Comparison of ENCODE assay signal across 24 cellular contexts in the genomic region with DNA sequence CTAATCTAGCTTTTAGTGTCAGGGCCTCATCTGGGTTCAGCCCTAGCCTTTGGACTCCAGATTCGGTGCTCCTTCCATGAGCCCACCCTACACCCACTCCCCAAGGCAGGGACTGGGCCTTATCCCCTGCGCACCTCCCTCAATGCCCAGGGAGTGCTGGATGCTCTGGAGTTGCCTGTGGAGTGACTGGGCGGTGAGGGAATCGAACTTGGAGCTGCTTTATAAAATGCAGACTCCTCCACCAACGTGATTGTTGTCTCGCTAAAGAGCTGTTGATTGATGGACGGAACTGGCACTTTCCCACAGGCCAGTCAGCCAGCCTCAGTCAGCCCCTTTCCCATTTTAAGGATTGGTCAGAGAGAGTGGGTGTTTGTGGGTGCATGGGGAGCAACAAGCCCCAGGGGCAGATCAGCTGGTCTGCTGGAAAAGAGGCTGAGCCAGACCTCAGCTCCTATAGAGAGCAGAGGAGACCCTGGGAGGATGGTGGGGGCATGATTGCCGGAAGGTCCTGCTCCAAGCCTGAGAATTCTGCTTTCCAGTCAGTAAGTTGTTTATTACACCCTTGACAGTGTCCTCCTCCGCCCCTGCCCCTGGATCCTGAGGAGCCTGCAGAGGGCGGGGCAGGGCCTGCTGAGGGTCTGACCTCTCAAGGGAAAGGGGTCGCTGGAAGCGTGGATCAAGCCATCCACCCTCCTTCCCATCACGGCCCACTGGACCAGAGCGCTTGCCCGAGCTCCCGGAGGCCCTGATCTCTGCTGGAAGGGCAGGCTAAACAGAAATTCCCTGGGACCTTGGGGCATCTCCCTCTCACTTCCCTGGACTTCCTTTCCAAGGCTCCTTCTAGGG. TPM values are rescaled to one million over a fixed set of nuclear protein-coding genes. Genes with fewer than 3 reads are reported as not detected.
DNase-seq lines count a peak whose midpoint lies in the region; ATAC-seq, FAIRE-seq and TF ChIP-seq lines count a peak whose summit lies in the region.
"Had no signal": no experiment of that assay in that cellular context is flagged by ENCODE, and none has a peak within 500 bp of the region (broad histone marks: within the 10 kb centered on the region; RNA-seq: fewer than 3 reads in every experiment).

No MANE protein-coding gene starts in this region.

- no peaks in the 10 kb centered on the region for H3K9me1 ChIP-seq in K562 (ENCODE audit: control insufficient read depth, insufficient read depth, low read length)

- H3K23ac ChIP-seq in mesendoderm (ENCODE audit: low read length), result no peak overlapping the region

- no peak overlapping the region for H3K4ac ChIP-seq in mesendoderm (ENCODE audit: low read depth, low read length)

- no peak overlapping the region for H2BK5ac ChIP-seq in mesendoderm (ENCODE audit: low read length)

- CTCF ChIA-PET in K562 (lab: Yijun Ruan, JAX; ENCODE audit: low intra/inter-chr PET ratio), result interaction anchor here (0.6 kb wide), 1 partner anchor 9 kb away, joined by 3 read pairs; no protein-coding TSS in a partner anchor

- H3K4me2 ChIP-seq in K562 (ENCODE audit: insufficient read depth, low read length), result no peak overlapping the region
- H3K4me2 ChIP-seq in mesendoderm (ENCODE audit: low read length), result no peak overlapping the region
- H3K4me2 ChIP-seq: BLaER1 had no signal

- H4K5ac ChIP-seq in mesendoderm (ENCODE audit: low read length), result no peak overlapping the region

- no peaks in the 10 kb centered on the region for H3K79me2 ChIP-seq in K562 (ENCODE audit: control insufficient read depth, insufficient read depth, low read length)
- peaks cover 5% of the 10 kb centered on the region for H3K79me2 ChIP-seq in mesendoderm (ENCODE audit: control insufficient read depth, insufficient read depth, low read length)

- H2AK5ac ChIP-seq in mesendoderm (ENCODE audit: low read length), result no peak overlapping the region

- H2BK120ac ChIP-seq in mesendoderm (ENCODE audit: low read depth, low read length), result no peak overlapping the region

- H3K27ac Mint-ChIP-seq in CD14-positive monocyte, result no peak overlapping the region
- H3K27ac Mint-ChIP-seq: activated CD4-positive, alpha-beta T cell treated with anti-CD3 and anti-CD28 coated beads, Interleukin-2, amount 10 ng/mL, durations not matched to agents 24 days and 14 days; activated naive CD4-positive, alpha-beta T cell treated with anti-CD3 and anti-CD28 coated beads, Interleukin-2, amount 50 U/mL, for 24 hours; T-helper 2 cell treated with Interferon-gamma antibody and Interleukin-4, amounts not matched to agents 5 μg/mL and 100 μg/mL, for 36 hours had no signal

- intact Hi-C loops in CD14-positive monocyte (cut with micrococcal nuclease) (no loop called here), K562 (cut with micrococcal nuclease) (no loop called here), sigmoid colon (cut with DNase I) (no loop called here)

- H3K4me3 ChIP-seq in K562, result no peak overlapping the region
- H3K4me3 ChIP-seq in mesendoderm (ENCODE audit: low read length), result no peak overlapping the region
- H3K4me3 ChIP-seq in sigmoid colon, result no peak overlapping the region
- H3K4me3 ChIP-seq: ascending aorta, BLaER1, HAP-1, vagina had no signal

- DNase-seq in CD14-positive monocyte (ENCODE audit: low spot score), result peak; percentile 22
- no peak for DNase-seq in K562 (ENCODE audit: extremely low read depth in 1 of 4, low spot score in 3 of 4)
- DNase-seq in mesendoderm, result peak; percentile 45
- peak; percentile 48 for DNase-seq in sigmoid colon
- no peak for DNase-seq in NOMO-1 (lab: John Stamatoyannopoulos, UW; ENCODE audit: unreplicated experiment in 2 of 2)
- no peak for DNase-seq in DMS53 treated with DMSO at 0.1 percent for 48 hours (lab: John Stamatoyannopoulos, UW; ENCODE audit: unreplicated experiment)
- DNase-seq: ACHN; activated CD4-positive, alpha-beta T cell treated with anti-CD3 and anti-CD28 coated beads, Interleukin-2, amount 10 ng/mL, durations not matched to agents 24 days and 14 days; DND-41; glutamatergic neuron; kidney glomerular epithelial cell; NCI-H1930 had no signal

- in situ Hi-C loops in K562 (cut with MboI), result no loop called here

- 36% methylated on average over 16 of the region's 16 CpGs for WGBS in K562 (ENCODE audit: insufficient coverage, low coverage, missing lambda C conversion rate)
- no CpG with 5 or more reads among the region's 16 CpGs for WGBS in mesendoderm (ENCODE audit: extremely low coverage, insufficient coverage, low lambda C conversion rate)
- 78 to 85% methylated on average over 16 of the region's 16 CpGs for whole genome bisulfite sequencing in sigmoid colon, 2 donors

- no peak overlapping the region for H2BK15ac ChIP-seq in mesendoderm (replicated peaks; ENCODE audit: low read depth)

- H3K4me1 ChIP-seq in K562 (replicated peaks in 1 of 2; ENCODE audit: control insufficient read depth in 2 of 2, insufficient read depth in 2 of 2, low read length in 2 of 2), result peaks cover 24 to 29% of the 10 kb centered on the region in 2 experiments
- H3K4me1 ChIP-seq in mesendoderm (ENCODE audit: control insufficient read depth, low read depth, low read length), result peaks cover 32% of the 10 kb centered on the region
- peaks cover 0 to 13% (median 0%) of the 10 kb centered on the region in 4 donors for H3K4me1 ChIP-seq in sigmoid colon
- H3K4me1 ChIP-seq: HAP-1 had no signal

- H3K27me3 ChIP-seq in K562 (ENCODE audit: control insufficient read depth in 2 of 2, insufficient read depth in 2 of 2, low read length in 2 of 2) (peaks cover 0 to 16% of the 10 kb centered on the region in 2 experiments; a peak in 2 of 5 replicates), mesendoderm (ENCODE audit: insufficient read depth, low read length, poor library complexity) (no peaks in the 10 kb centered on the region), sigmoid colon (no peaks in the 10 kb centered on the region)
- H3K27me3 ChIP-seq: ascending aorta, BLaER1, vagina had no signal

- no peaks in the 10 kb centered on the region for H3K36me3 Mint-ChIP-seq in CD14-positive monocyte
- H3K36me3 Mint-ChIP-seq: activated naive CD4-positive, alpha-beta T cell treated with anti-CD3 and anti-CD28 coated beads, Interleukin-2, amount 50 U/mL, for 24 hours had no signal

- no peak for TF ChIP-seq POLR2A in K562 (conservative IDR thresholded peaks at IDR 0.05)
- TF ChIP-seq POLR2A in sigmoid colon (IDR thresholded peaks at IDR 0.05), result no peak

- H3K4me1 Mint-ChIP-seq in CD14-positive monocyte, result peaks cover 16% of the 10 kb centered on the region
- H3K4me1 Mint-ChIP-seq: activated CD4-positive, alpha-beta T cell treated with anti-CD3 and anti-CD28 coated beads, Interleukin-2, amount 10 ng/mL, durations not matched to agents 24 days and 14 days; activated naive CD4-positive, alpha-beta T cell treated with anti-CD3 and anti-CD28 coated beads, Interleukin-2, amount 50 U/mL, for 24 hours had no signal

- peaks cover 13% of the 10 kb centered on the region for H3K79me1 ChIP-seq in mesendoderm (ENCODE audit: low read length)

- TF ChIP-seq EP300 in K562 (IDR thresholded peaks at IDR 0.05; ENCODE audit: low read length) (no peak), sigmoid colon (IDR thresholded peaks at IDR 0.05) (no peak)

- peak overlapping the region; percentile 66 for H3K56ac ChIP-seq in mesendoderm (ENCODE audit: low read length)

- H3K27me3 Mint-ChIP-seq in CD14-positive monocyte (ENCODE audit: low read depth in 3 of 3), result peaks cover 1 to 8% (median 5%) of the 10 kb centered on the region in 3 donors
- H3K27me3 Mint-ChIP-seq: activated CD4-positive, alpha-beta T cell treated with anti-CD3 and anti-CD28 coated beads, Interleukin-2, amount 10 ng/mL, durations not matched to agents 24 days and 14 days had no signal

- H3K27ac ChIP-seq in K562 (ENCODE audit: extremely low read depth, low read depth, low read length) (no peak overlapping the region), mesendoderm (ENCODE audit: low read depth, low read length) (no peak overlapping the region), sigmoid colon (no peak overlapping the region)
- H3K27ac ChIP-seq: ascending aorta, BLaER1, epithelial cell of prostate, HL-60, vagina, VCaP had no signal

- BruUV-seq in K562 (replicated peaks; lab: Mats Ljungman, UMichigan), result no TSS peak

- no peak overlapping the region for H3K4me3 Mint-ChIP-seq in CD14-positive monocyte
- H3K4me3 Mint-ChIP-seq: activated CD4-positive, alpha-beta T cell treated with anti-CD3 and anti-CD28 coated beads, Interleukin-2, amount 10 ng/mL, durations not matched to agents 24 days and 14 days; activated naive CD4-positive, alpha-beta T cell treated with anti-CD3 and anti-CD28 coated beads, Interleukin-2, amount 50 U/mL, for 24 hours; T-helper 2 cell treated with Interferon-gamma antibody and Interleukin-4, amounts not matched to agents 5 μg/mL and 100 μg/mL, for 36 hours had no signal

- TF ChIP-seq RAD21 in K562 (CRISPR knock-in tag; conservative IDR thresholded peaks at IDR 0.05 in 1 of 2, IDR thresholded peaks at IDR 0.05 in 1 of 2), result no peak

- POLR2A ChIA-PET in K562 (lab: Yijun Ruan, JAX), result interaction anchor here (0.5 to 3.7 kb wide), 8 partner anchors 9 to 88 kb away, joined by 3 to 14 read pairs (median 4); no protein-coding TSS in a partner anchor

- H3K9me3 Mint-ChIP-seq in CD14-positive monocyte, result peaks cover 0 to 4% (median 0%) of the 10 kb centered on the region in 7 donors
- H3K9me3 Mint-ChIP-seq: activated CD4-positive, alpha-beta T cell treated with anti-CD3 and anti-CD28 coated beads, Interleukin-2, amount 10 ng/mL, durations not matched to agents 24 days and 14 days; activated naive CD4-positive, alpha-beta T cell treated with anti-CD3 and anti-CD28 coated beads, Interleukin-2, amount 50 U/mL, for 24 hours; T-helper 2 cell treated with Interferon-gamma antibody and Interleukin-4, amounts not matched to agents 5 μg/mL and 100 μg/mL, for 36 hours had no signal

- TF ChIP-seq CTCF in CD14-positive monocyte (IDR thresholded peaks at IDR 0.05), result no peak
- no peak for TF ChIP-seq CTCF in K562 (IDR thresholded peaks at IDR 0.05 in 2 of 3, conservative IDR thresholded peaks at IDR 0.05 in 1 of 3; ENCODE audit: insufficient read depth in 2 of 3, low read depth in 1 of 3, low read length in 3 of 3)
- TF ChIP-seq CTCF in sigmoid colon (IDR thresholded peaks at IDR 0.05), result no peak

- H3K9ac ChIP-seq in K562 (ENCODE audit: insufficient read depth in 1 of 2, low read depth in 2 of 2, low read length in 2 of 2), result peak overlapping the region in 1 of 2 experiments; percentile 73; a peak in 2 of 4 replicates
- peak overlapping the region; percentile 48 for H3K9ac ChIP-seq in mesendoderm (ENCODE audit: low read length)
- H3K9ac ChIP-seq: BLaER1 had no signal

- H3K18ac ChIP-seq in mesendoderm (ENCODE audit: low read length), result no peak overlapping the region

- no peak overlapping the region for H2AFZ ChIP-seq in K562 (ENCODE audit: low read depth, low read length)

- peaks cover 2% of the 10 kb centered on the region; the same call in 1 of the 2 replicates for H4K20me1 ChIP-seq in K562 (replicated peaks; ENCODE audit: control insufficient read depth, insufficient read depth, low read length)
- H4K20me1 ChIP-seq: BLaER1 had no signal

- FAIRE-seq in K562 (lab: Jason Lieb, UNC), result no peak

- H3K36me3 ChIP-seq in K562 (ENCODE audit: control insufficient read depth, insufficient read depth, low read length) (no peaks in the 10 kb centered on the region), mesendoderm (ENCODE audit: control insufficient read depth, insufficient read depth, low read length) (no peaks in the 10 kb centered on the region), sigmoid colon (no peaks in the 10 kb centered on the region)
- H3K36me3 ChIP-seq: ascending aorta, BLaER1, HAP-1, vagina had no signal

- ATAC-seq in K562 (peak; percentile 30), GM21528 (IDR thresholded peaks at IDR 0.05; ENCODE audit: low FRiP score, unreplicated experiment) (no peak), GM18519 (IDR thresholded peaks at IDR 0.05; ENCODE audit: low FRiP score, unreplicated experiment) (no peak)
- ATAC-seq: SK-N-SH treated with all-trans-retinoic acid at 6 μM for 48 hours had no signal

- no peak overlapping the region for H4K8ac ChIP-seq in mesendoderm (ENCODE audit: low read depth, low read length)

- no peaks in the 10 kb centered on the region for H3K9me3 ChIP-seq in K562 (replicated peaks; ENCODE audit: control insufficient read depth, insufficient read depth, low read depth, low read length)
- H3K9me3 ChIP-seq in sigmoid colon, result no peaks in the 10 kb centered on the region
- H3K9me3 ChIP-seq: ascending aorta, BLaER1, HAP-1, vagina had no signal

RNA-seq across cellular contexts. Expression of gene UNC5B, which starts 16.7 kb away (rescaled TPM):
- polyA plus RNA-seq in CD14-positive monocyte, result under 1 TPM in 1 of 2 donors, not detected in 1; 0.04 TPM
- 1.5 and 4.5 TPM in 2 replicates for total RNA-seq in K562 (2011; cell fraction: chromatin; rRNA removed; ENCODE audit: low replicate concordance)
- 3.7 and 5.2 TPM in 2 replicates for total RNA-seq in K562 (2011; cell fraction: nucleolus; rRNA removed)
- total RNA-seq in K562 (2011; cell fraction: nucleoplasm; rRNA removed), result 3.3 and 3.7 TPM in 2 replicates
- 5.0 and 6.5 TPM in 2 replicates for total RNA-seq in K562 (2014; rRNA removed)
- 1.7 and 2.1 TPM in 2 replicates for total RNA-seq in K562 (2014; rRNA removed; fragmentation: Illumina TruSeq; extraction: Trizol)
- 2.0 and 2.5 TPM in 2 replicates for total RNA-seq in K562 (2015; rRNA removed; fragmentation: Illumina TruSeq; extraction: Trizol)
- total RNA-seq in K562 (2021), result 7.6 and 8.4 TPM in 2 replicates
- 1.1 and 1.9 TPM in 2 replicates for polyA plus RNA-seq in K562 (2011; rRNA removed)
- 1.7 and 2.5 TPM in 2 replicates for polyA plus RNA-seq in K562 (2011; cell fraction: cytosol; rRNA removed)
- 4.6 and 5.8 TPM in 2 replicates for polyA plus RNA-seq in K562 (2011; cell fraction: nucleus; rRNA removed)
- polyA plus RNA-seq in K562 (2012), result 7.0 and 71.7 TPM in 2 replicates
- 5.4 and 7.2 TPM in 2 replicates for polyA plus RNA-seq in K562 (2014; fragmentation: Illumina TruSeq; extraction: Trizol)
- under 1 TPM; 0.10 to 0.11 TPM for polyA plus RNA-seq in K562 (2014; fragmentation: Nextera tagmentation; extraction: Ambion mirVana)
- 5.7 TPM in 2 replicates for polyA plus RNA-seq in K562 (2014; rRNA removed)
- 0.57 and 0.95 TPM in 2 replicates for polyA minus RNA-seq in K562 (2011; rRNA and poly(A)+ RNA removed)
- polyA minus RNA-seq in K562 (2011; cell fraction: cytosol; rRNA and poly(A)+ RNA removed), result 1.2 and 1.5 TPM in 2 replicates
- polyA minus RNA-seq in K562 (2011; cell fraction: nucleus; rRNA and poly(A)+ RNA removed), result 1.1 and 1.3 TPM in 2 replicates
- polyA plus RNA-seq in mesendoderm (2013, experiment 1 of 2), result 8.2 TPM
- 8.1 TPM for polyA plus RNA-seq in mesendoderm (2013, experiment 2 of 2)
- 1 to 10 TPM; 1.4 to 3.0 (median 1.7) TPM for total RNA-seq in sigmoid colon
- polyA plus RNA-seq in sigmoid colon, result 10 to 100 TPM in 1 of 3 donors, 1 to 10 TPM in 2; 1.8 to 12.7 (median 2.8) TPM

Comparison
In these comparisons a context has a peak if more than half of its experiments do, and no peak if none do; other contexts are left out.
1. DNase-seq: peak in CD14-positive monocyte (single experiment), mesendoderm (single experiment) and sigmoid colon (single experiment); none in K562 (0 of 4), NOMO-1 (0 of 2) and DMS53 treated with DMSO at 0.1 percent for 48 hours (single experiment).